In the genomic region with DNA sequence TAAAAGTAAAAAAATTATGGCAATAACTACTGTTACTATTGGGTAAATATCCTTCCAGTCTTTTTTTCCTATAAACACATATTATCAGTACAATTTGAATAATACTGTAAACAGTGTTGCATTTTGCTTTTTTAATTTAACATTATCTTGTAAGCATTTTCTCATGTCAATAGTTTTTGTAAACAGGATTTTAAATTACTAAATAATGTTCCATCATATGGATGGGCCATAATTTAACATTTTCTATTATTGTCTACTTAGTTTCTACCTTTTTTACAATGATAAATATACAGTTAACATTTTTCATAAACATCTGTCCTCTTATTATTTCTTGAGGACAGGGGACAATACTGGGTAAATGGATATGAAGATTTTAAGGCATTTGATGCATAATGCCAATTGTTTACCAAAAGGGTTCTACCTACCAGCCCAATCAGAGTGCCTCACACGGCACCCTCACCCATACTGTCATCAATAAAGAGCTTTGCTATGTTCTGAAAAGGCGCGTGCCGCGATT, we compare ENCODE assay signal across 8 cellular contexts. TPM values are rescaled to one million over a fixed set of nuclear protein-coding genes. Genes with fewer than 3 reads are reported as not detected.
A peak's percentile ranks its signal among the peaks of the same experiment; 100 is the strongest.
DNase-seq lines count a peak whose midpoint lies in the region; ATAC-seq and TF ChIP-seq lines count a peak whose summit lies in the region.

No MANE protein-coding gene starts in this region.

- DNase-seq in AG10803 (ENCODE audit: low read depth) = no peak
- no peak for DNase-seq in coronary artery (ENCODE audit: low spot score)
- no peak for DNase-seq in natural killer cell treated with Interleukin-12 subunit alpha and Interleukin-12 subunit beta and Interleukin-15 and Interleukin-18, amount 100 ng/mL, for 72 hours (ENCODE audit: low spot score)
- DNase-seq in kidney glomerular epithelial cell (lab: John Stamatoyannopoulos, UW) = no peak
- DNase-seq in amniotic stem cell (lab: John Stamatoyannopoulos, UW) = no peak
- no peak for DNase-seq in activated gamma-delta T cell treated with Interleukin-2 at 50 U/mL for 16 hours

- no peak overlapping the region; the same call in 1 of the 2 replicates for H3K9ac ChIP-seq in KMS-11

- peak overlapping the region; percentile 91 for H2AFZ ChIP-seq in KMS-11 (ENCODE audit: low read depth)

- H3K27me3 Mint-ChIP-seq in natural killer cell treated with Interleukin-12 subunit alpha and Interleukin-12 subunit beta and Interleukin-15 and Interleukin-18, amount 100 ng/mL, for 72 hours = peaks cover 10 to 21% of the 10 kb centered on the region in 2 donors

- H3K9me3 Mint-ChIP-seq in natural killer cell treated with Interleukin-12 subunit alpha and Interleukin-12 subunit beta and Interleukin-15 and Interleukin-18, amount 100 ng/mL, for 72 hours = no peaks in the 10 kb centered on the region

- TF ChIP-seq CTCF in AG10803 (conservative IDR thresholded peaks at IDR 0.05; ENCODE audit: low read length) (no peak), KMS-11 (conservative IDR thresholded peaks at IDR 0.05; ENCODE audit: low read depth, low read length) (no peak), coronary artery (IDR thresholded peaks at IDR 0.05) (no peak)

- no peaks in the 10 kb centered on the region for H4K20me1 ChIP-seq in KMS-11 (ENCODE audit: insufficient read depth)

- H3K79me2 ChIP-seq in KMS-11 (ENCODE audit: insufficient read depth, low read depth) = peaks cover 5% of the 10 kb centered on the region; the same call in 1 of the 2 replicates

- peak overlapping the region; percentile 92 for H3K4me2 ChIP-seq in KMS-11

- H3K4me1 ChIP-seq in KMS-11 (ENCODE audit: low read depth, poor library complexity, severe bottlenecking) = peaks cover 31% of the 10 kb centered on the region

- peak overlapping the region; percentile 74 for H3K4me3 ChIP-seq in AG10803 (ENCODE audit: low read length)
- no peak overlapping the region for H3K4me3 ChIP-seq in KMS-11 (IDR thresholded peaks at IDR 0.05; ENCODE audit: insufficient read depth, low read depth, low read length)
- H3K4me3 ChIP-seq in coronary artery = peak overlapping the region; percentile 99

- no peaks in the 10 kb centered on the region; the same call in 1 of the 2 replicates for H3K27me3 ChIP-seq in KMS-11 (ENCODE audit: insufficient read depth, low read depth)

- H3K27ac Mint-ChIP-seq in natural killer cell treated with Interleukin-12 subunit alpha and Interleukin-12 subunit beta and Interleukin-15 and Interleukin-18, amount 100 ng/mL, for 72 hours = peak overlapping the region; percentile 61 to 89

- peaks cover 37 to 42% of the 10 kb centered on the region in 2 donors for H3K4me1 Mint-ChIP-seq in natural killer cell treated with Interleukin-12 subunit alpha and Interleukin-12 subunit beta and Interleukin-15 and Interleukin-18, amount 100 ng/mL, for 72 hours (ENCODE audit: low read depth in 2 of 2)

- peak overlapping the region; percentile 92 for H3K4me3 Mint-ChIP-seq in natural killer cell treated with Interleukin-12 subunit alpha and Interleukin-12 subunit beta and Interleukin-15 and Interleukin-18, amount 100 ng/mL, for 72 hours

- H3K27ac ChIP-seq in KMS-11 = no peak overlapping the region
- H3K27ac ChIP-seq in coronary artery = peak overlapping the region; percentile 58 to 64

- no peaks in the 10 kb centered on the region for H3K36me3 ChIP-seq in KMS-11 (ENCODE audit: insufficient read depth)

- ATAC-seq in natural killer cell treated with Interleukin-12 subunit alpha and Interleukin-12 subunit beta and Interleukin-15 and Interleukin-18, amount 100 ng/mL, for 72 hours = no peak
- no peak for ATAC-seq in GM21367 (IDR thresholded peaks at IDR 0.05; ENCODE audit: unreplicated experiment)

- H3K36me3 Mint-ChIP-seq in natural killer cell treated with Interleukin-12 subunit alpha and Interleukin-12 subunit beta and Interleukin-15 and Interleukin-18, amount 100 ng/mL, for 72 hours = no peaks in the 10 kb centered on the region

RNA-seq across cellular contexts. Expression of a gene that starts 0.8 kb away (rescaled TPM):
- 10 to 100 TPM; 16.6 to 17.5 TPM for total RNA-seq in natural killer cell treated with Interleukin-12 subunit alpha and Interleukin-12 subunit beta and Interleukin-15 and Interleukin-18, amount 100 ng/mL, for 72 hours

RNA-seq across cellular contexts. Expression of a gene that starts 43.4 kb away (rescaled TPM):
- total RNA-seq in natural killer cell treated with Interleukin-12 subunit alpha and Interleukin-12 subunit beta and Interleukin-15 and Interleukin-18, amount 100 ng/mL, for 72 hours = not detected

RNA-seq across cellular contexts. Expression of a gene that starts 56.0 kb away (rescaled TPM):
- total RNA-seq in natural killer cell treated with Interleukin-12 subunit alpha and Interleukin-12 subunit beta and Interleukin-15 and Interleukin-18, amount 100 ng/mL, for 72 hours = 1 to 10 TPM; 5.4 to 5.6 TPM
